23 cellular contexts compared by ENCODE assay signal in genomic region chr2:12055219-12055618, GRCh38.
DNase-seq lines count a peak whose midpoint lies in the region; ATAC-seq and TF ChIP-seq lines count a peak whose summit lies in the region.
"Had no signal": no experiment of that assay in that cellular context is flagged by ENCODE, and none has a peak within 500 bp of the region (broad histone marks: within the 10 kb centered on the region; RNA-seq: fewer than 3 reads in every experiment).

No MANE protein-coding gene starts in this region.

- no peaks in the 10 kb centered on the region for H3F3A ChIP-seq in OCI-LY1 (ENCODE audit: insufficient read depth, low read length)

- H3K4me1 ChIP-seq in A673 (ENCODE audit: insufficient read depth, low read length, poor library complexity, severe bottlenecking) (peaks cover 53% of the 10 kb centered on the region), OCI-LY1 (ENCODE audit: insufficient read depth, low read length, severe bottlenecking) (peaks cover 74% of the 10 kb centered on the region), osteoblast (ENCODE audit: insufficient read depth, low read length) (peaks cover 38% of the 10 kb centered on the region)
- H3K4me1 ChIP-seq in BLaER1 treated with 17β-estradiol and CSF1 and Interleukin-3, amounts not matched to agents 10 nM and 100 nM = peaks cover 59 to 79% (median 65%) of the 10 kb centered on the region in 10 experiments

- no peaks in the 10 kb centered on the region for H3K9me3 ChIP-seq in A673 (ENCODE audit: low read depth, low read length, poor library complexity, severe bottlenecking)
- H3K9me3 ChIP-seq in BLaER1 treated with 17β-estradiol and CSF1 and Interleukin-3, amounts not matched to agents 10 nM and 100 nM (replicated peaks in 1 of 11) = peaks cover 13 to 27% (median 22%) of the 10 kb centered on the region in 11 experiments
- 0 out of 2 replicates have a peak, but pooled peaks cover 3% of the 10 kb centered on the region for H3K9me3 ChIP-seq in OCI-LY1 (ENCODE audit: low read length)
- no peaks in the 10 kb centered on the region for H3K9me3 ChIP-seq in osteoblast (ENCODE audit: low read depth, low read length)

- H3K4me3 ChIP-seq in A673 (ENCODE audit: low read depth, low read length, poor library complexity, severe bottlenecking) (no peak overlapping the region), OCI-LY1 (ENCODE audit: low read depth, low read length, poor library complexity, severe bottlenecking) (no peak overlapping the region), osteoblast (ENCODE audit: insufficient read depth, low read length) (no peak overlapping the region)
- no peak overlapping the region for H3K4me3 ChIP-seq in BLaER1 treated with 17β-estradiol and CSF1 and Interleukin-3, amounts not matched to agents 10 nM and 100 nM
- H3K4me3 ChIP-seq: GM12878 had no signal

- BruUV-seq in A673 (replicated peaks; lab: Mats Ljungman, UMichigan) = no TSS peak

- CTCF ChIA-PET in A673 (lab: Charles Lee) = no interaction called here

- H3K4me2 ChIP-seq in BLaER1 treated with 17β-estradiol and CSF1 and Interleukin-3, amounts not matched to agents 10 nM and 100 nM = peak overlapping the region in 9 of 11 experiments; percentile 5 to 92 (median 84); a peak in 17 of 22 replicates
- H3K4me2 ChIP-seq in OCI-LY1 (ENCODE audit: low read length) = no peak overlapping the region
- no peak overlapping the region for H3K4me2 ChIP-seq in osteoblast (ENCODE audit: insufficient read depth, low read length)

- H3K36me3 ChIP-seq in A673 (ENCODE audit: insufficient read depth, low read length, poor library complexity, severe bottlenecking) (no peaks in the 10 kb centered on the region), OCI-LY1 (ENCODE audit: insufficient read depth, low read length) (peaks cover 13% of the 10 kb centered on the region; the same call in 1 of the 2 replicates), osteoblast (ENCODE audit: insufficient read depth, low read length) (no peaks in the 10 kb centered on the region)
- no peaks in the 10 kb centered on the region for H3K36me3 ChIP-seq in BLaER1 treated with 17β-estradiol and CSF1 and Interleukin-3, amounts not matched to agents 10 nM and 100 nM

- H3K9me2 ChIP-seq in OCI-LY1 (ENCODE audit: low read depth, low read length) = no peaks in the 10 kb centered on the region

- H2AFZ ChIP-seq in OCI-LY1 (ENCODE audit: low read length) (no peak overlapping the region), osteoblast (ENCODE audit: low read length) (no peak overlapping the region)

- H3K27ac Mint-ChIP-seq in activated naive CD8-positive, alpha-beta T cell treated with anti-CD3 and anti-CD28 coated beads for 36 hours = no peak overlapping the region
- H3K27ac Mint-ChIP-seq: B cell; CD4-positive, CD25-positive, alpha-beta regulatory T cell had no signal

- peaks cover 22% of the 10 kb centered on the region for H3K4me1 Mint-ChIP-seq in activated naive CD8-positive, alpha-beta T cell treated with anti-CD3 and anti-CD28 coated beads for 36 hours

- H3K27me3 ChIP-seq in A673 (replicated peaks; ENCODE audit: insufficient read depth, low read depth, low read length, poor library complexity) = no peaks in the 10 kb centered on the region
- peaks cover 0 to 11% (median 0%) of the 10 kb centered on the region in 11 experiments; a peak in 1 of 22 replicates for H3K27me3 ChIP-seq in BLaER1 treated with 17β-estradiol and CSF1 and Interleukin-3, amounts not matched to agents 10 nM and 100 nM
- no peaks in the 10 kb centered on the region for H3K27me3 ChIP-seq in OCI-LY1 (ENCODE audit: insufficient read depth, low read length)
- no peaks in the 10 kb centered on the region for H3K27me3 ChIP-seq in osteoblast (ENCODE audit: insufficient read depth, low read length)

- no peak overlapping the region for H3K4me3 Mint-ChIP-seq in activated naive CD8-positive, alpha-beta T cell treated with anti-CD3 and anti-CD28 coated beads for 36 hours
- H3K4me3 Mint-ChIP-seq: B cell; CD4-positive, alpha-beta memory T cell; CD4-positive, CD25-positive, alpha-beta regulatory T cell; CD8-positive, alpha-beta memory T cell had no signal

- TF ChIP-seq CTCF in A673 (conservative IDR thresholded peaks at IDR 0.05; ENCODE audit: low read depth, low read length) (no peak), OCI-LY1 (IDR thresholded peaks at IDR 0.05; ENCODE audit: low read length) (no peak), osteoblast (IDR thresholded peaks at IDR 0.05; ENCODE audit: extremely low read depth, low read depth, low read length) (no peak)

- no peak overlapping the region for H3K9ac ChIP-seq in BLaER1 treated with 17β-estradiol and CSF1 and Interleukin-3, amounts not matched to agents 10 nM and 100 nM
- H3K9ac ChIP-seq in OCI-LY1 (ENCODE audit: low read length) = no peak overlapping the region

- H3K79me2 ChIP-seq in OCI-LY1 (ENCODE audit: insufficient read depth, low read length) = no peaks in the 10 kb centered on the region
- H3K79me2 ChIP-seq in osteoblast (ENCODE audit: insufficient read depth, low read length) = no peaks in the 10 kb centered on the region

- POLR2A ChIA-PET in A673 (lab: Charles Lee; ENCODE audit: low non-redundant PET) = no interaction called here

- peaks cover 6% of the 10 kb centered on the region for H3K9me3 Mint-ChIP-seq in activated naive CD8-positive, alpha-beta T cell treated with anti-CD3 and anti-CD28 coated beads for 36 hours

- H3K27ac ChIP-seq in A673 (ENCODE audit: low read depth, low read length, poor library complexity, severe bottlenecking) (peak overlapping the region; percentile 24), OCI-LY1 (ENCODE audit: low read depth, low read length, poor library complexity, severe bottlenecking) (peak overlapping the region; percentile 95), osteoblast (ENCODE audit: low read depth, low read length) (no peak overlapping the region)
- H3K27ac ChIP-seq in BLaER1 treated with 17β-estradiol and CSF1 and Interleukin-3, amounts not matched to agents 10 nM and 100 nM = no peak overlapping the region

- intact Hi-C loops in A673 (cut with micrococcal nuclease; ENCODE audit: unreplicated experiment) = no loop called here

- DNase-seq in A673 (ENCODE audit: low spot score) (no peak), osteoblast (ENCODE audit: insufficient read length, low spot score, missing footprints) (peak; percentile 68), NCI-H510A (lab: John Stamatoyannopoulos, UW) (no peak)
- no peak for DNase-seq in activated naive CD8-positive, alpha-beta T cell treated with anti-CD3 and anti-CD28 coated beads for 36 hours
- DNase-seq: 8988T; AML-193; C1 segment of cervical spinal cord; CD4-positive, alpha-beta memory T cell; CD4-positive, CD25-positive, alpha-beta regulatory T cell; CD8-positive, alpha-beta memory T cell; COR-L47; DMS 273 treated with DMSO at 0.1 percent for 48 hours; DMS153; DMS53; DMS79; DND-41; EL; GDM1 had no signal

- ATAC-seq in HG03280 (IDR thresholded peaks at IDR 0.05; ENCODE audit: unreplicated experiment) = no peak
- ATAC-seq: GM12878 had no signal

- no peaks in the 10 kb centered on the region for H3K36me3 Mint-ChIP-seq in activated naive CD8-positive, alpha-beta T cell treated with anti-CD3 and anti-CD28 coated beads for 36 hours
- H3K36me3 Mint-ChIP-seq: CD4-positive, CD25-positive, alpha-beta regulatory T cell had no signal

- H3K27me3 Mint-ChIP-seq in activated naive CD8-positive, alpha-beta T cell treated with anti-CD3 and anti-CD28 coated beads for 36 hours = no peaks in the 10 kb centered on the region
- H3K27me3 Mint-ChIP-seq: B cell had no signal

- H4K20me1 ChIP-seq in BLaER1 treated with 17β-estradiol and CSF1 and Interleukin-3, amounts not matched to agents 10 nM and 100 nM = no peaks in the 10 kb centered on the region
- H4K20me1 ChIP-seq in OCI-LY1 (ENCODE audit: insufficient read depth, low read length) (no peaks in the 10 kb centered on the region), osteoblast (ENCODE audit: insufficient read depth, low read length) (no peaks in the 10 kb centered on the region)

Comparison
In these comparisons a context has a peak if more than half of its experiments do, and no peak if none do; other contexts are left out.
1. H3K27ac ChIP-seq: peak in A673 (single experiment) and OCI-LY1 (single experiment); none in BLaER1 treated with 17β-estradiol and CSF1 and Interleukin-3, amounts not matched to agents 10 nM and 100 nM (0 of 11) and osteoblast (single experiment).
2. H3K4me2 ChIP-seq: peak in BLaER1 treated with 17β-estradiol and CSF1 and Interleukin-3, amounts not matched to agents 10 nM and 100 nM (9 of 11); none in OCI-LY1 (single experiment) and osteoblast (single experiment).